In genomic region chr3:196012941-196013471, GRCh38 we compare ENCODE assay signal across 24 cellular contexts.
A peak's percentile ranks its signal among the peaks of the same experiment; 100 is the strongest.
DNase-seq lines count a peak whose midpoint lies in the region; ATAC-seq and TF ChIP-seq lines count a peak whose summit lies in the region.
"Had no signal": no experiment of that assay in that cellular context is flagged by ENCODE, and none has a peak within 500 bp of the region (broad histone marks: within the 10 kb centered on the region; RNA-seq: fewer than 3 reads in every experiment).

No MANE protein-coding gene starts in this region.

- intact Hi-C loops in MCF 10A (cut with micrococcal nuclease) = no loop called here
- intact Hi-C loops in mammary epithelial cell (cut with micrococcal nuclease) = no loop called here
- intact Hi-C loops in esophagus muscularis mucosa (cut with DNase I) = no loop called here
- intact Hi-C loops in adrenal gland (cut with DNase I) = no loop called here

- peaks cover 7% of the 10 kb centered on the region for H3K9me3 Mint-ChIP-seq in MCF 10A (ENCODE audit: unreplicated experiment)
- H3K9me3 Mint-ChIP-seq: CD8-positive, alpha-beta T cell had no signal

- H2AFZ ChIP-seq in mammary epithelial cell (ENCODE audit: low read depth, low read length) = no peak overlapping the region
- H2AFZ ChIP-seq: GM23338 had no signal

- no peaks in the 10 kb centered on the region for H4K20me1 ChIP-seq in mammary epithelial cell (ENCODE audit: insufficient read depth, low read length)

- dilution Hi-C loops in mammary epithelial cell (cut with HindIII; ENCODE audit: low sequenced_read_pairs) = no loop called here

- no peak overlapping the region for H3K4me3 Mint-ChIP-seq in MCF 10A (ENCODE audit: unreplicated experiment)
- H3K4me3 Mint-ChIP-seq: CD8-positive, alpha-beta T cell; GM23338 had no signal

- DNase-seq in MCF 10A (ENCODE audit: unreplicated experiment) (peak; percentile 35), mammary epithelial cell (no peak), epithelial cell of esophagus (ENCODE audit: low read depth) (peak; percentile 5), mesenteric fat pad (ENCODE audit: low spot score) (peak; percentile 72), esophagus muscularis mucosa (ENCODE audit: extremely low spot score) (no peak), adrenal gland (no peak)
- DNase-seq in stimulated activated CD4-positive, alpha-beta T cell treated with anti-CD3 and anti-CD28 coated beads, Interleukin-4, amount 100 ng/mL, for 24 hours = no peak
- DNase-seq: ACHN; AML-193; C1 segment of cervical spinal cord; Calu3; CD8-positive, alpha-beta T cell; DMS153; NCI-H1092 treated with DMSO at 0.1 percent for 48 hours; NCI-H146; NCI-H2029; NCI-H345; NCI-H524 treated with DMSO at 0.1 percent for 48 hours; NCI-H82; Right ventricle myocardium superior had no signal

- TF ChIP-seq CTCF in MCF 10A (IDR thresholded peaks at IDR 0.05; ENCODE audit: unreplicated experiment) (no peak), mammary epithelial cell (conservative IDR thresholded peaks at IDR 0.05 in 1 of 2, IDR thresholded peaks at IDR 0.05 in 1 of 2; ENCODE audit: extremely low read depth in 1 of 2, insufficient read depth in 1 of 2, low read depth in 1 of 2, low read length in 2 of 2) (no peak), epithelial cell of esophagus (IDR thresholded peaks at IDR 0.05; ENCODE audit: insufficient read depth, low read depth, low read length, missing control alignments) (no peak), esophagus muscularis mucosa (IDR thresholded peaks at IDR 0.05) (no peak), adrenal gland (IDR thresholded peaks at IDR 0.05) (no peak)

- TF ChIP-seq POLR2A in esophagus muscularis mucosa (IDR thresholded peaks at IDR 0.05; ENCODE audit: low read depth) (no peak), adrenal gland (IDR thresholded peaks at IDR 0.05) (no peak)

- ATAC-seq in HG03432 (IDR thresholded peaks at IDR 0.05; ENCODE audit: unreplicated experiment) = no peak
- ATAC-seq: CD8-positive, alpha-beta T cell; GM23338; HCT116 had no signal

- H3K27ac Mint-ChIP-seq in MCF 10A (ENCODE audit: low read depth, unreplicated experiment) = no peak overlapping the region
- H3K27ac Mint-ChIP-seq: CD8-positive, alpha-beta T cell; GM23338 had no signal

- BruUV-seq in MCF 10A (replicated peaks; lab: Mats Ljungman, UMichigan) (no TSS peak), mammary epithelial cell (replicated peaks; lab: Mats Ljungman, UMichigan) (no TSS peak)

- H3K36me3 ChIP-seq in mammary epithelial cell (ENCODE audit: insufficient read depth, low read length) (no peaks in the 10 kb centered on the region), esophagus muscularis mucosa (no peaks in the 10 kb centered on the region), adrenal gland (replicated peaks in 1 of 2) (no peaks in the 10 kb centered on the region)

- peaks cover 12% of the 10 kb centered on the region for H3K27me3 Mint-ChIP-seq in MCF 10A (ENCODE audit: insufficient read depth, unreplicated experiment)

- no peaks in the 10 kb centered on the region for H3K79me2 ChIP-seq in mammary epithelial cell (ENCODE audit: insufficient read depth, low read length)

- H3K9me3 ChIP-seq in mammary epithelial cell (replicated peaks; ENCODE audit: insufficient read depth, low read length) (no peaks in the 10 kb centered on the region), esophagus muscularis mucosa (no peaks in the 10 kb centered on the region), adrenal gland (replicated peaks in 1 of 3) (no peaks in the 10 kb centered on the region)

- H3K27ac ChIP-seq in mammary epithelial cell (ENCODE audit: insufficient read depth, low read depth, low read length) (no peak overlapping the region), esophagus muscularis mucosa (replicated peaks in 1 of 4) (no peak overlapping the region), adrenal gland (no peak overlapping the region)
- H3K27ac ChIP-seq: 22Rv1 had no signal

- in situ Hi-C loops in mammary epithelial cell (cut with MboI; ENCODE audit: low sequenced_read_pairs in 2 of 2) = loop anchor here in 1 of 2 donors (10.0 kb wide), 1 partner anchor 168 kb away; no protein-coding TSS in a partner anchor

- H3K4me3 ChIP-seq in mammary epithelial cell (replicated peaks in 1 of 3; ENCODE audit: insufficient read depth in 1 of 3, low read depth in 2 of 3, low read length in 3 of 3) = no peak overlapping the region
- no peak overlapping the region for H3K4me3 ChIP-seq in epithelial cell of esophagus (ENCODE audit: low read length)
- no peak overlapping the region for H3K4me3 ChIP-seq in esophagus muscularis mucosa
- no peak overlapping the region for H3K4me3 ChIP-seq in adrenal gland
- H3K4me3 ChIP-seq: GM23338 had no signal

- H3K9ac ChIP-seq in mammary epithelial cell (ENCODE audit: insufficient read depth, low read length) = no peak overlapping the region

- no peaks in the 10 kb centered on the region for H3K36me3 Mint-ChIP-seq in MCF 10A (ENCODE audit: insufficient read depth, unreplicated experiment)
- H3K36me3 Mint-ChIP-seq: CD8-positive, alpha-beta T cell had no signal

- POLR2A ChIA-PET in MCF 10A (lab: Yijun Ruan, JAX) = interaction anchor here (0.6 kb wide), 1 partner anchor 9 kb away, joined by 3 read pairs; no protein-coding TSS in a partner anchor

- H3K4me1 Mint-ChIP-seq in MCF 10A (ENCODE audit: insufficient read depth, unreplicated experiment) = peaks cover 7% of the 10 kb centered on the region
- H3K4me1 Mint-ChIP-seq: GM23338 had no signal

- WGBS in mammary epithelial cell (ENCODE audit: low coverage, missing lambda C conversion rate) = 89% methylated on average over 11 of the region's 15 CpGs
- 84% methylated on average over 13 of the region's 15 CpGs for WGBS in esophagus muscularis mucosa
- WGBS in adrenal gland, 4 donors = 85 to 94% (median 89%) methylated on average over 10 to 15 of the region's 15 CpGs

- H3K4me1 ChIP-seq in mammary epithelial cell (ENCODE audit: insufficient read depth, low read length) (no peaks in the 10 kb centered on the region), esophagus muscularis mucosa (no peaks in the 10 kb centered on the region), adrenal gland (replicated peaks in 1 of 2) (no peaks in the 10 kb centered on the region)

- CTCF ChIA-PET in MCF 10A (lab: Yijun Ruan, JAX) = no interaction called here
- CTCF ChIA-PET in mammary epithelial cell (lab: Charles Lee; ENCODE audit: low non-redundant PET) = no interaction called here

- H3K4me2 ChIP-seq in mammary epithelial cell (ENCODE audit: insufficient read depth, low read depth, low read length) = no peak overlapping the region
- H3K4me2 ChIP-seq: GM23338 had no signal

- TF ChIP-seq EP300 in esophagus muscularis mucosa (IDR thresholded peaks at IDR 0.05) = no peak

- H3K27me3 ChIP-seq in mammary epithelial cell (ENCODE audit: insufficient read depth, low read length) (peaks cover 6% of the 10 kb centered on the region), esophagus muscularis mucosa (peaks cover 0 to 12% (median 0%) of the 10 kb centered on the region in 4 donors), adrenal gland (no peaks in the 10 kb centered on the region)

Comparison
In these comparisons a context has a peak if more than half of its experiments do, and no peak if none do; other contexts are left out.
1. DNase-seq: peak in MCF 10A (single experiment), epithelial cell of esophagus (single experiment) and mesenteric fat pad (single experiment); none in mammary epithelial cell (single experiment), stimulated activated CD4-positive, alpha-beta T cell treated with anti-CD3 and anti-CD28 coated beads, Interleukin-4, amount 100 ng/mL, for 24 hours (single experiment), esophagus muscularis mucosa (single experiment) and adrenal gland (0 of 7).